1 cellular context compared by ENCODE assay signal in genomic region chr14:100069161-100069800, GRCh38.
TF ChIP-seq lines count a peak whose summit lies in the region.

No MANE protein-coding gene starts in this region.

TF ChIP-seq in HCT116, 20 proteins besides CTCF, POLR2A, EP300 and RAD21 (continued from another document):
- TF ChIP-seq, protein P1, sequence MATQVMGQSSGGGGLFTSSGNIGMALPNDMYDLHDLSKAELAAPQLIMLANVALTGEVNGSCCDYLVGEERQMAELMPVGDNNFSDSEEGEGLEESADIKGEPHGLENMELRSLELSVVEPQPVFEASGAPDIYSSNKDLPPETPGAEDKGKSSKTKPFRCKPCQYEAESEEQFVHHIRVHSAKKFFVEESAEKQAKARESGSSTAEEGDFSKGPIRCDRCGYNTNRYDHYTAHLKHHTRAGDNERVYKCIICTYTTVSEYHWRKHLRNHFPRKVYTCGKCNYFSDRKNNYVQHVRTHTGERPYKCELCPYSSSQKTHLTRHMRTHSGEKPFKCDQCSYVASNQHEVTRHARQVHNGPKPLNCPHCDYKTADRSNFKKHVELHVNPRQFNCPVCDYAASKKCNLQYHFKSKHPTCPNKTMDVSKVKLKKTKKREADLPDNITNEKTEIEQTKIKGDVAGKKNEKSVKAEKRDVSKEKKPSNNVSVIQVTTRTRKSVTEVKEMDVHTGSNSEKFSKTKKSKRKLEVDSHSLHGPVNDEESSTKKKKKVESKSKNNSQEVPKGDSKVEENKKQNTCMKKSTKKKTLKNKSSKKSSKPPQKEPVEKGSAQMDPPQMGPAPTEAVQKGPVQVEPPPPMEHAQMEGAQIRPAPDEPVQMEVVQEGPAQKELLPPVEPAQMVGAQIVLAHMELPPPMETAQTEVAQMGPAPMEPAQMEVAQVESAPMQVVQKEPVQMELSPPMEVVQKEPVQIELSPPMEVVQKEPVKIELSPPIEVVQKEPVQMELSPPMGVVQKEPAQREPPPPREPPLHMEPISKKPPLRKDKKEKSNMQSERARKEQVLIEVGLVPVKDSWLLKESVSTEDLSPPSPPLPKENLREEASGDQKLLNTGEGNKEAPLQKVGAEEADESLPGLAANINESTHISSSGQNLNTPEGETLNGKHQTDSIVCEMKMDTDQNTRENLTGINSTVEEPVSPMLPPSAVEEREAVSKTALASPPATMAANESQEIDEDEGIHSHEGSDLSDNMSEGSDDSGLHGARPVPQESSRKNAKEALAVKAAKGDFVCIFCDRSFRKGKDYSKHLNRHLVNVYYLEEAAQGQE (IDR thresholded peaks at IDR 0.05; ENCODE audit: low read depth), result no peak
- TF ChIP-seq FOSL1 (IDR thresholded peaks at IDR 0.05; ENCODE audit: low read depth), result no peak
- TF ChIP-seq EZH2 (IDR thresholded peaks at IDR 0.05), result no peak
- no peak for TF ChIP-seq JUND (IDR thresholded peaks at IDR 0.05)
- no peak for TF ChIP-seq ZBTB33 (IDR thresholded peaks at IDR 0.05; ENCODE audit: extremely low read depth, insufficient replicate concordance, low read length)
- TF ChIP-seq MAX (IDR thresholded peaks at IDR 0.05), result no peak
- no peak for TF ChIP-seq SP1 (IDR thresholded peaks at IDR 0.05; ENCODE audit: low read depth)
- TF ChIP-seq SIN3A (IDR thresholded peaks at IDR 0.05; ENCODE audit: low read depth), result no peak
- TF ChIP-seq CEBPB (IDR thresholded peaks at IDR 0.05; ENCODE audit: low read depth), result no peak
- no peak for TF ChIP-seq ELF1 (IDR thresholded peaks at IDR 0.05; ENCODE audit: borderline replicate concordance, low read depth)
